23 cellular contexts compared by ENCODE assay signal in genomic region chr13:66068683-66069082, GRCh38.
"Had no signal": no experiment of that assay in that cellular context is flagged by ENCODE, and none has a peak within 500 bp of the region (broad histone marks: within the 10 kb centered on the region; RNA-seq: fewer than 3 reads in every experiment).

No MANE protein-coding gene starts in this region.

- H3K4me1 ChIP-seq: colonic mucosa, esophagus muscularis mucosa, esophagus squamous epithelium, foreskin keratinocyte, gastrocnemius medialis, gastroesophageal sphincter, heart left ventricle, heart right ventricle had no signal

- H3K4me3 ChIP-seq: colonic mucosa, coronary artery, dorsolateral prefrontal cortex, esophagus muscularis mucosa, esophagus squamous epithelium, gastrocnemius medialis, gastroesophageal sphincter, heart left ventricle, heart right ventricle had no signal

- H3K27ac ChIP-seq: colonic mucosa, coronary artery, dorsolateral prefrontal cortex, epithelial cell of prostate, esophagus muscularis mucosa, esophagus squamous epithelium, foreskin keratinocyte, gastrocnemius medialis, gastroesophageal sphincter, heart left ventricle, heart right ventricle had no signal

- H3K9me3 ChIP-seq: colonic mucosa, esophagus muscularis mucosa, esophagus squamous epithelium, gastrocnemius medialis, gastroesophageal sphincter, heart left ventricle, heart right ventricle had no signal

- H3K36me3 ChIP-seq: colonic mucosa, esophagus muscularis mucosa, esophagus squamous epithelium, gastrocnemius medialis, gastroesophageal sphincter, heart left ventricle, heart right ventricle had no signal

- DNase-seq: colonic mucosa; cortex of kidney; dermis blood vessel endothelial cell; dorsolateral prefrontal cortex; effector CD4-positive, alpha-beta T cell; effector CD8-positive, alpha-beta T cell; effector memory CD4-positive, alpha-beta T cell; effector memory CD8-positive, alpha-beta T cell; endodermal cell; erythroblast; esophagus squamous epithelium; foreskin fibroblast; foreskin keratinocyte; foreskin melanocyte; gastrocnemius medialis; glutamatergic neuron; head of caudate nucleus; heart left ventricle; heart right ventricle had no signal

- H3K27me3 ChIP-seq: colonic mucosa, dorsolateral prefrontal cortex, esophagus muscularis mucosa, esophagus squamous epithelium, foreskin keratinocyte, gastrocnemius medialis, gastroesophageal sphincter, heart left ventricle, heart right ventricle had no signal
